Comparison of ENCODE assay signal across 1 cellular context in genomic region chr10:71998840-71999194, GRCh38.
A peak's percentile ranks its signal among the peaks of the same experiment; 100 is the strongest.
TF ChIP-seq lines count a peak whose summit lies in the region.

No MANE protein-coding gene starts in this region.

TF ChIP-seq in HepG2, 621 proteins besides CTCF, POLR2A, EP300 and RAD21 (continued from another document):
- TF ChIP-seq RERE (CRISPR knock-in tag; IDR thresholded peaks at IDR 0.05; ENCODE audit: low read depth) (no peak), RXRB (CRISPR knock-in tag; IDR thresholded peaks at IDR 0.05; ENCODE audit: borderline replicate concordance) (peak; percentile 32; the same call in 1 of the 2 replicates), NFIB (CRISPR knock-in tag; IDR thresholded peaks at IDR 0.05; ENCODE audit: borderline replicate concordance) (no peak), ZC3H4 (CRISPR knock-in tag; IDR thresholded peaks at IDR 0.05; ENCODE audit: borderline replicate concordance) (no peak), RARG (CRISPR knock-in tag; IDR thresholded peaks at IDR 0.05; ENCODE audit: low read depth) (no peak), SMC3 (IDR thresholded peaks at IDR 0.05; ENCODE audit: low read length) (0 out of 2 replicates have a peak, but pooled peaks have one; percentile 16), CENPX (CRISPR knock-in tag; IDR thresholded peaks at IDR 0.05) (no peak), TFE3 (CRISPR knock-in tag; IDR thresholded peaks at IDR 0.05) (no peak), ZNF547 (CRISPR knock-in tag; IDR thresholded peaks at IDR 0.05) (0 out of 2 replicates have a peak, but pooled peaks have one; percentile 24), UBTF (CRISPR knock-in tag; IDR thresholded peaks at IDR 0.05) (no peak), ZFY (CRISPR knock-in tag; IDR thresholded peaks at IDR 0.05) (no peak), FOXP1 (IDR thresholded peaks at IDR 0.05) (no peak), FOXP1 (CRISPR knock-in tag; IDR thresholded peaks at IDR 0.05) (0 out of 2 replicates have a peak, but pooled peaks have one; percentile 6), REL (CRISPR knock-in tag; conservative IDR thresholded peaks at IDR 0.05) (no peak), ZNF710 (CRISPR knock-in tag; IDR thresholded peaks at IDR 0.05; ENCODE audit: borderline replicate concordance) (peak; percentile 92; the same call in 1 of the 2 replicates), ARID4A (CRISPR knock-in tag; IDR thresholded peaks at IDR 0.05; ENCODE audit: borderline replicate concordance) (no peak), ZSCAN5A (CRISPR knock-in tag; IDR thresholded peaks at IDR 0.05; ENCODE audit: borderline replicate concordance) (no peak), FOXO1 (CRISPR knock-in tag; IDR thresholded peaks at IDR 0.05) (no peak; the same call in 1 of the 2 replicates), MZF1 (CRISPR knock-in tag; IDR thresholded peaks at IDR 0.05; ENCODE audit: borderline replicate concordance) (no peak), TARDBP (CRISPR knock-in tag; IDR thresholded peaks at IDR 0.05) (no peak), SP4 (CRISPR knock-in tag; IDR thresholded peaks at IDR 0.05) (no peak), MED1 (CRISPR knock-in tag; IDR thresholded peaks at IDR 0.05) (peak; percentile 27; the same call in 1 of the 2 replicates), ZNF317 (CRISPR knock-in tag; IDR thresholded peaks at IDR 0.05) (no peak), PRDM15 (CRISPR knock-in tag; IDR thresholded peaks at IDR 0.05) (0 out of 2 replicates have a peak, but pooled peaks have one; percentile 60), SKI (IDR thresholded peaks at IDR 0.05; ENCODE audit: partially characterized antibody) (no peak)
